In genomic region chr3:49657208-49657915, GRCh38 we compare ENCODE assay signal across 23 cellular contexts.
A peak's percentile ranks its signal among the peaks of the same experiment; 100 is the strongest.
DNase-seq lines count a peak whose midpoint lies in the region; FAIRE-seq and TF ChIP-seq lines count a peak whose summit lies in the region.
"Had no signal": no experiment of that assay in that cellular context is flagged by ENCODE, and none has a peak within 500 bp of the region (broad histone marks: within the 10 kb centered on the region; RNA-seq: fewer than 3 reads in every experiment).

No MANE protein-coding gene starts in this region.

- intact Hi-C loops in head of caudate nucleus (cut with DNase I): no loop called here

- DNase-seq in DMS 273 (lab: John Stamatoyannopoulos, UW; ENCODE audit: unreplicated experiment) (peak; percentile 38), DMS 273 treated with DMSO at 0.1 percent for 48 hours (lab: John Stamatoyannopoulos, UW) (no peak), cerebellar cortex (ENCODE audit: low spot score) (peak; percentile 74), head of caudate nucleus (peak in 34 of 42 donors; percentile 25 to 76 (median 54)), urothelium cell line (ENCODE audit: low spot score) (no peak), SKM-1 treated with dmso at 0.1 percent for 144 hours (lab: John Stamatoyannopoulos, UW; ENCODE audit: unreplicated experiment) (no peak), foreskin fibroblast (no peak), NCI-H187 treated with DMSO at 0.1 percent for 48 hours (lab: John Stamatoyannopoulos, UW) (no peak)
- DNase-seq: Calu3, H7, Karpas-422, NCI-H1092, NCI-H1436, NCI-H1930, NCI-H2107, NCI-H446 treated with DMSO at 0.1 percent for 48 hours, NCI-H526, NCI-H82, PC-9, Right ventricle myocardium superior had no signal

- no peak overlapping the region for H3K4me3 ChIP-seq in foreskin fibroblast (ENCODE audit: low read depth in 1 of 2, low read length in 2 of 2)
- H3K4me3 ChIP-seq: PC-9 had no signal

- peak; percentile 48 for FAIRE-seq in urothelium cell line (lab: Jason Lieb, UNC)
- FAIRE-seq: G401.6, GM19239, HepG2 had no signal

- TF ChIP-seq CTCF in foreskin fibroblast (IDR thresholded peaks at IDR 0.05; ENCODE audit: low read depth, low read length): no peak

Comparison
In these comparisons a context has a peak if more than half of its experiments do, and no peak if none do; other contexts are left out.
1. DNase-seq: peak in DMS 273 (single experiment), cerebellar cortex (single experiment) and head of caudate nucleus (34 of 42); none in DMS 273 treated with DMSO at 0.1 percent for 48 hours (single experiment), urothelium cell line (single experiment), SKM-1 treated with dmso at 0.1 percent for 144 hours (single experiment), foreskin fibroblast (0 of 2) and NCI-H187 treated with DMSO at 0.1 percent for 48 hours (single experiment).